ENCODE assay signal across 1 cellular context in genomic region chr14:105012171-105012985, GRCh38.
TF ChIP-seq lines count a peak whose summit lies in the region.

No MANE protein-coding gene starts in this region.

TF ChIP-seq in GM12878, 131 proteins besides CTCF, POLR2A, EP300 and RAD21:
- TF ChIP-seq POLR2AphosphoS5 (IDR thresholded peaks at IDR 0.05; ENCODE audit: low read length): 0 out of 2 replicates have a peak, but pooled peaks have one; percentile 12
- no peak for TF ChIP-seq CHD2 (IDR thresholded peaks at IDR 0.05; ENCODE audit: borderline replicate concordance, low read depth, low read length)
